ENCODE assay signal across 9 cellular contexts in genomic region chr22:39960791-39961746, GRCh38. TPM values are rescaled to one million over a fixed set of nuclear protein-coding genes. Genes with fewer than 3 reads are reported as not detected.
DNase-seq lines count a peak whose midpoint lies in the region; ATAC-seq, FAIRE-seq and TF ChIP-seq lines count a peak whose summit lies in the region.
"Had no signal": no experiment of that assay in that cellular context is flagged by ENCODE, and none has a peak within 500 bp of the region (broad histone marks: within the 10 kb centered on the region; RNA-seq: fewer than 3 reads in every experiment).

No MANE protein-coding gene starts in this region.

- TF ChIP-seq CTCF in osteoblast (IDR thresholded peaks at IDR 0.05; ENCODE audit: extremely low read depth, low read depth, low read length) = no peak

- H3K4me1 Mint-ChIP-seq in activated naive CD4-positive, alpha-beta T cell treated with anti-CD3 and anti-CD28 coated beads, Interleukin-2, amount 50 U/mL, for 24 hours = peaks cover 64% of the 10 kb centered on the region

- H3K4me3 Mint-ChIP-seq in activated naive CD4-positive, alpha-beta T cell treated with anti-CD3 and anti-CD28 coated beads, Interleukin-2, amount 50 U/mL, for 24 hours = peak overlapping the region; percentile 65

- H3K27me3 Mint-ChIP-seq in activated naive CD4-positive, alpha-beta T cell treated with anti-CD3 and anti-CD28 coated beads, Interleukin-2, amount 50 U/mL, for 24 hours = no peaks in the 10 kb centered on the region

- no peaks in the 10 kb centered on the region for H3K27me3 ChIP-seq in osteoblast (ENCODE audit: insufficient read depth, low read length)

- H3K9me3 ChIP-seq in osteoblast (ENCODE audit: low read depth, low read length) = no peaks in the 10 kb centered on the region

- peak overlapping the region; percentile 72 for H3K4me2 ChIP-seq in osteoblast (ENCODE audit: insufficient read depth, low read length)

- H3K27ac ChIP-seq in osteoblast (ENCODE audit: low read depth, low read length) = peak overlapping the region; percentile 68

- peak overlapping the region; percentile 93 for H3K27ac Mint-ChIP-seq in activated naive CD4-positive, alpha-beta T cell treated with anti-CD3 and anti-CD28 coated beads, Interleukin-2, amount 50 U/mL, for 24 hours

- H3K4me1 ChIP-seq in osteoblast (ENCODE audit: insufficient read depth, low read length) = peaks cover 24% of the 10 kb centered on the region

- no peaks in the 10 kb centered on the region for H4K20me1 ChIP-seq in osteoblast (ENCODE audit: insufficient read depth, low read length)

- FAIRE-seq in GM18507 (lab: Jason Lieb, UNC) = peak; percentile 98

- no peaks in the 10 kb centered on the region for H3K79me2 ChIP-seq in osteoblast (ENCODE audit: insufficient read depth, low read length)

- H3K36me3 ChIP-seq in osteoblast (ENCODE audit: insufficient read depth, low read length) = no peaks in the 10 kb centered on the region

- H2AFZ ChIP-seq in osteoblast (ENCODE audit: low read length) = peak overlapping the region; percentile 57

- peak; percentile 54 for DNase-seq in GM18507 (ENCODE audit: extremely low spot score, insufficient read length, low read depth)
- DNase-seq in RPMI7951 (ENCODE audit: low read depth) = peak; percentile 98
- peak; percentile 92 for DNase-seq in osteoblast (ENCODE audit: insufficient read length, low spot score, missing footprints)
- DNase-seq in amniotic stem cell (lab: John Stamatoyannopoulos, UW) = no peak
- DNase-seq in NCI-H748 (lab: John Stamatoyannopoulos, UW; ENCODE audit: unreplicated experiment) = no peak

- peak; percentile 84 for ATAC-seq in HG02870 (IDR thresholded peaks at IDR 0.05; ENCODE audit: unreplicated experiment)
- ATAC-seq in GM19452 (IDR thresholded peaks at IDR 0.05; ENCODE audit: unreplicated experiment) = no peak

- H3K4me3 ChIP-seq in osteoblast (ENCODE audit: insufficient read depth, low read length) = peak overlapping the region; percentile 14

- H3K36me3 Mint-ChIP-seq in activated naive CD4-positive, alpha-beta T cell treated with anti-CD3 and anti-CD28 coated beads, Interleukin-2, amount 50 U/mL, for 24 hours = peaks cover 36% of the 10 kb centered on the region

- H3K9me3 Mint-ChIP-seq in activated naive CD4-positive, alpha-beta T cell treated with anti-CD3 and anti-CD28 coated beads, Interleukin-2, amount 50 U/mL, for 24 hours = no peaks in the 10 kb centered on the region

RNA-seq across cellular contexts. Expression of gene TMA7B, which starts 0.9 kb away (rescaled TPM):
- total RNA-seq in RPMI7951 (2014; rRNA removed; shearing (Covaris generic)) = 0.20 and 0.24 TPM in 2 replicates
- total RNA-seq in osteoblast = not detected in 2 replicates
- total RNA-seq: subcutaneous adipose tissue had no signal

RNA-seq across cellular contexts. Expression of gene FAM83F, which starts 33.7 kb away (rescaled TPM):
- total RNA-seq in RPMI7951 (2014; rRNA removed; shearing (Covaris generic)) = 0.10 TPM in 1 of 2 replicates, not detected in the other
- total RNA-seq in osteoblast = not detected in 2 replicates

Comparison
In these comparisons a context has a peak if more than half of its experiments do, and no peak if none do; other contexts are left out.
1. DNase-seq: peak in GM18507 (single experiment), RPMI7951 (single experiment) and osteoblast (single experiment); none in amniotic stem cell (single experiment) and NCI-H748 (single experiment).